In the genomic region with DNA sequence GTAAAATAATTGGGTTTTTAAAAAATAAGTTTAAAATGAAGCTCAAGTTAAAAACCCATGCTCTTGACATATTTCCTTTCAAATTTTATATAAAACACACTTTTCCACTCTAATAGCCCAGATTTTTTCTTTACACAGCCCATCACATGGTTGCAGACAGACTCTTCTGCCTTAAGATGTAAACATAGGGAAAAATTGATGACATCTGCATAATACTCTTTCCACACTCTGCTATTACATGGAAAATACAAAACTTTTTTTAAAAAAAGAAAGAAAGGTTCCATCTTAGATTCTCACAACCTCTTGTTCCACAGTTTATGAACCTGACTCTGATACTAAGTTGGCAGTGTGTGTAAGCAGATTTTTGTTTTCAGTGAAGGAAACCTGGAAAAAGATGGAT, we compare ENCODE assay signal across 35 cellular contexts.
"Had no signal": no experiment of that assay in that cellular context is flagged by ENCODE, and none has a peak within 500 bp of the region (broad histone marks: within the 10 kb centered on the region; RNA-seq: fewer than 3 reads in every experiment).

No MANE protein-coding gene starts in this region.

- H3K36me3 Mint-ChIP-seq: activated CD8-positive, alpha-beta memory T cell treated with anti-CD3 and anti-CD28 coated beads, Interleukin-2, amount 10 ng/mL, durations not matched to agents 7 days and 5 days; activated naive CD4-positive, alpha-beta T cell treated with anti-CD3 and anti-CD28 coated beads, Interleukin-2, amount 10 ng/mL, durations not matched to agents 7 days and 5 days; activated naive CD4-positive, alpha-beta T cell treated with anti-CD3 and anti-CD28 coated beads, Interleukin-2, amount 50 U/mL, for 24 hours; activated naive CD8-positive, alpha-beta T cell treated with anti-CD3 and anti-CD28 coated beads, Interleukin-2, amount 10 ng/mL, durations not matched to agents 7 days and 5 days; brain had no signal

- H3K9me3 ChIP-seq: ascending aorta had no signal

- H3K27ac Mint-ChIP-seq: activated B cell treated with CpG ODN at 0.5 μM for 24 hours; activated CD4-positive, alpha-beta memory T cell treated with anti-CD3 and anti-CD28 coated beads, Interleukin-2, amount 10 ng/mL, durations not matched to agents 7 days and 5 days; activated CD4-positive, alpha-beta T cell treated with anti-CD3 and anti-CD28 coated beads, Interleukin-2, amount 10 ng/mL, durations not matched to agents 7 days and 5 days; activated CD8-positive, alpha-beta memory T cell treated with anti-CD3 and anti-CD28 coated beads, Interleukin-2, amount 10 ng/mL, durations not matched to agents 7 days and 5 days; activated CD8-positive, alpha-beta T cell treated with anti-CD3 and anti-CD28 coated beads, Interleukin-2, amount 10 ng/mL, durations not matched to agents 7 days and 5 days; activated naive CD4-positive, alpha-beta T cell treated with anti-CD3 and anti-CD28 coated beads, Interleukin-2, amount 10 ng/mL, durations not matched to agents 7 days and 5 days; activated naive CD4-positive, alpha-beta T cell treated with anti-CD3 and anti-CD28 coated beads, Interleukin-2, amount 50 U/mL, for 24 hours; activated naive CD8-positive, alpha-beta T cell; activated naive CD8-positive, alpha-beta T cell treated with anti-CD3 and anti-CD28 coated beads, Interleukin-2, amount 10 ng/mL, durations not matched to agents 7 days and 5 days; activated naive CD8-positive, alpha-beta T cell treated with anti-CD3 and anti-CD28 coated beads, Interleukin-2, amount 50 U/mL, for 24 hours; activated T-cell treated with anti-CD3 and anti-CD28 coated beads, Interleukin-2, amount 50 U/mL, for 24 hours; activated T-helper 2 cell treated with anti-CD3 and anti-CD28 coated beads, Interferon-gamma antibody, Interleukin-2, Interleukin-4, amounts not matched to agents 10 μg/mL and 5 μg/mL and 100 μg/mL, durations not matched to agents 14 hours and 24 hours and 36 hours; brain; T-helper 1 cell treated with Interleukin-12 subunit alpha and Interleukin-12 subunit beta and Interleukin-4 antibody, amounts not matched to agents 30 μg/mL and 1 μg/mL, for 36 hours; T-helper 2 cell treated with Interferon-gamma antibody and Interleukin-4, amounts not matched to agents 5 μg/mL and 100 μg/mL, for 36 hours had no signal

- H3K27ac ChIP-seq: ascending aorta, cardiac muscle cell had no signal

- FAIRE-seq: bronchial epithelial cell, TTC549 had no signal

- H3K4me1 Mint-ChIP-seq: activated B cell treated with CpG ODN at 0.5 μM for 24 hours; activated CD4-positive, alpha-beta memory T cell treated with anti-CD3 and anti-CD28 coated beads, Interleukin-2, amount 10 ng/mL, durations not matched to agents 7 days and 5 days; activated CD4-positive, alpha-beta T cell treated with anti-CD3 and anti-CD28 coated beads, Interleukin-2, amount 10 ng/mL, durations not matched to agents 7 days and 5 days; activated naive CD4-positive, alpha-beta T cell treated with anti-CD3 and anti-CD28 coated beads, Interleukin-2, amount 10 ng/mL, durations not matched to agents 7 days and 5 days; activated naive CD4-positive, alpha-beta T cell treated with anti-CD3 and anti-CD28 coated beads, Interleukin-2, amount 50 U/mL, for 24 hours; activated naive CD8-positive, alpha-beta T cell treated with anti-CD3 and anti-CD28 coated beads, Interleukin-2, amount 10 ng/mL, durations not matched to agents 7 days and 5 days; activated naive CD8-positive, alpha-beta T cell treated with anti-CD3 and anti-CD28 coated beads, Interleukin-2, amount 50 U/mL, for 24 hours had no signal

- H3K4me3 ChIP-seq: ascending aorta, cardiac muscle cell had no signal

- H3K4me1 ChIP-seq: ascending aorta had no signal

- H3K27me3 ChIP-seq: ascending aorta had no signal

- H3K27me3 Mint-ChIP-seq: activated CD4-positive, alpha-beta T cell treated with anti-CD3 and anti-CD28 coated beads, Interleukin-2, amount 10 ng/mL, durations not matched to agents 7 days and 5 days; brain had no signal

- H3K9me3 Mint-ChIP-seq: activated B cell treated with CpG ODN at 0.5 μM for 24 hours; activated CD4-positive, alpha-beta memory T cell treated with anti-CD3 and anti-CD28 coated beads, Interleukin-2, amount 10 ng/mL, durations not matched to agents 7 days and 5 days; activated CD4-positive, alpha-beta T cell treated with anti-CD3 and anti-CD28 coated beads, Interleukin-2, amount 10 ng/mL, durations not matched to agents 7 days and 5 days; activated naive CD4-positive, alpha-beta T cell treated with anti-CD3 and anti-CD28 coated beads, Interleukin-2, amount 10 ng/mL, durations not matched to agents 7 days and 5 days; activated naive CD4-positive, alpha-beta T cell treated with anti-CD3 and anti-CD28 coated beads, Interleukin-2, amount 50 U/mL, for 24 hours; activated naive CD8-positive, alpha-beta T cell treated with anti-CD3 and anti-CD28 coated beads, Interleukin-2, amount 10 ng/mL, durations not matched to agents 7 days and 5 days; activated naive CD8-positive, alpha-beta T cell treated with anti-CD3 and anti-CD28 coated beads, Interleukin-2, amount 50 U/mL, for 24 hours; activated T-cell treated with anti-CD3 and anti-CD28 coated beads, Interleukin-2, amount 50 U/mL, for 24 hours; activated T-helper 2 cell treated with anti-CD3 and anti-CD28 coated beads, Interferon-gamma antibody, Interleukin-2, Interleukin-4, amounts not matched to agents 10 μg/mL and 5 μg/mL and 100 μg/mL, durations not matched to agents 14 hours and 24 hours and 36 hours; brain; central memory CD8-positive, alpha-beta T cell; T-helper 1 cell treated with Interleukin-12 subunit alpha and Interleukin-12 subunit beta and Interleukin-4 antibody, amounts not matched to agents 30 μg/mL and 1 μg/mL, for 36 hours; T-helper 2 cell treated with Interferon-gamma antibody and Interleukin-4, amounts not matched to agents 5 μg/mL and 100 μg/mL, for 36 hours had no signal

- ATAC-seq: activated CD8-positive, alpha-beta memory T cell treated with anti-CD3 and anti-CD28 coated beads, Interleukin-2, amount 10 ng/mL, durations not matched to agents 7 days and 5 days; activated CD8-positive, alpha-beta T cell treated with anti-CD3 and anti-CD28 coated beads, Interleukin-2, amount 10 ng/mL, durations not matched to agents 7 days and 5 days; activated naive CD8-positive, alpha-beta T cell treated with anti-CD3 and anti-CD28 coated beads, Interleukin-2, amount 50 U/mL, for 24 hours had no signal

- H3K36me3 ChIP-seq: ascending aorta, cardiac muscle cell had no signal

- H3K4me3 Mint-ChIP-seq: activated B cell treated with CpG ODN at 0.5 μM for 24 hours; activated CD4-positive, alpha-beta memory T cell treated with anti-CD3 and anti-CD28 coated beads, Interleukin-2, amount 10 ng/mL, durations not matched to agents 7 days and 5 days; activated CD4-positive, alpha-beta T cell treated with anti-CD3 and anti-CD28 coated beads, Interleukin-2, amount 10 ng/mL, durations not matched to agents 7 days and 5 days; activated CD8-positive, alpha-beta memory T cell treated with anti-CD3 and anti-CD28 coated beads, Interleukin-2, amount 10 ng/mL, durations not matched to agents 7 days and 5 days; activated CD8-positive, alpha-beta T cell treated with anti-CD3 and anti-CD28 coated beads, Interleukin-2, amount 10 ng/mL, durations not matched to agents 7 days and 5 days; activated naive CD4-positive, alpha-beta T cell treated with anti-CD3 and anti-CD28 coated beads, Interleukin-2, amount 10 ng/mL, durations not matched to agents 7 days and 5 days; activated naive CD4-positive, alpha-beta T cell treated with anti-CD3 and anti-CD28 coated beads, Interleukin-2, amount 50 U/mL, for 24 hours; activated naive CD8-positive, alpha-beta T cell; activated naive CD8-positive, alpha-beta T cell treated with anti-CD3 and anti-CD28 coated beads, Interleukin-2, amount 10 ng/mL, durations not matched to agents 7 days and 5 days; activated naive CD8-positive, alpha-beta T cell treated with anti-CD3 and anti-CD28 coated beads, Interleukin-2, amount 50 U/mL, for 24 hours; activated T-cell treated with anti-CD3 and anti-CD28 coated beads, Interleukin-2, amount 50 U/mL, for 24 hours; brain; central memory CD8-positive, alpha-beta T cell; T-helper 1 cell treated with Interleukin-12 subunit alpha and Interleukin-12 subunit beta and Interleukin-4 antibody, amounts not matched to agents 30 μg/mL and 1 μg/mL, for 36 hours; T-helper 2 cell treated with Interferon-gamma antibody and Interleukin-4, amounts not matched to agents 5 μg/mL and 100 μg/mL, for 36 hours had no signal

- DNase-seq: activated B cell treated with CpG ODN at 0.5 μM for 24 hours; activated CD4-positive, alpha-beta memory T cell treated with anti-CD3 and anti-CD28 coated beads, Interleukin-2, amount 10 ng/mL, durations not matched to agents 7 days and 5 days; activated CD4-positive, alpha-beta T cell treated with anti-CD3 and anti-CD28 coated beads for 48 hours; activated CD4-positive, alpha-beta T cell treated with anti-CD3 and anti-CD28 coated beads, Interleukin-2, amount 10 ng/mL, durations not matched to agents 7 days and 5 days; activated CD4-positive, alpha-beta T cell treated with anti-CD3 and anti-CD28 coated beads, Interleukin-2, amount 50 U/mL, for 48 hours; activated CD4-positive, CD25-positive, alpha-beta regulatory T cell treated with anti-CD3 and anti-CD28 coated beads, Interleukin-2, amount 50 U/mL, for 72 hours; activated CD8-positive, alpha-beta memory T cell treated with anti-CD3 and anti-CD28 coated beads for 24 hours; activated CD8-positive, alpha-beta memory T cell treated with anti-CD3 and anti-CD28 coated beads, Interleukin-2, amount 10 ng/mL, durations not matched to agents 7 days and 5 days; activated CD8-positive, alpha-beta memory T cell treated with anti-CD3 and anti-CD28 coated beads, Interleukin-2, amount 50 U/mL, for 48 hours; activated CD8-positive, alpha-beta T cell treated with anti-CD3 and anti-CD28 coated beads, Interleukin-2, amount 10 ng/mL, durations not matched to agents 7 days and 5 days; activated effector memory CD4-positive, alpha-beta T cell treated with Interleukin-2 at 50 U/mL for 16 hours; activated gamma-delta T cell; activated naive CD4-positive, alpha-beta T cell treated with anti-CD3 and anti-CD28 coated beads, Interleukin-2, amount 10 ng/mL, durations not matched to agents 7 days and 5 days; activated naive CD4-positive, alpha-beta T cell treated with Interleukin-2 at 50 U/mL for 16 hours; activated naive CD8-positive, alpha-beta T cell treated with anti-CD3 and anti-CD28 coated beads, Interleukin-2, amount 10 ng/mL, durations not matched to agents 7 days and 5 days; activated naive CD8-positive, alpha-beta T cell treated with anti-CD3 and anti-CD28 coated beads, Interleukin-2, amount 50 U/mL, for 24 hours; activated T-cell treated with anti-CD3 and anti-CD28 coated beads, Interleukin-2, amount 50 U/mL, for 24 hours; activated T-cell treated with anti-CD3 and anti-CD28 coated beads, Interleukin-2, amount 50 U/mL, for 48 hours; amygdala; anterior cingulate cortex; caudate nucleus; cerebellar nuclear complex; T-helper 2 cell; T-helper 9 cell had no signal
